In genomic region chr15:91271565-91272153, GRCh38 we compare ENCODE assay signal across 8 cellular contexts.
A peak's percentile ranks its signal among the peaks of the same experiment; 100 is the strongest.
DNase-seq lines count a peak whose midpoint lies in the region; ATAC-seq and TF ChIP-seq lines count a peak whose summit lies in the region.

No MANE protein-coding gene starts in this region.

- H3K27me3 ChIP-seq in lower lobe of right lung (ENCODE audit: low read depth): peaks cover 3% of the 10 kb centered on the region

- TF ChIP-seq CTCF in coronary artery (IDR thresholded peaks at IDR 0.05) (peak; percentile 63), lower lobe of right lung (IDR thresholded peaks at IDR 0.05) (peak; percentile 81)

- no peak overlapping the region for H3K4me3 ChIP-seq in coronary artery
- no peak overlapping the region for H3K4me3 ChIP-seq in lower lobe of right lung

- peak; percentile 4 for DNase-seq in DMS153 treated with DMSO at 0.1 percent for 48 hours (lab: John Stamatoyannopoulos, UW; ENCODE audit: unreplicated experiment)
- peak; percentile 35 for DNase-seq in NCI-H345 treated with DMSO at 0.1 percent for 48 hours (lab: John Stamatoyannopoulos, UW; ENCODE audit: unreplicated experiment)
- DNase-seq in activated CD4-positive, alpha-beta T cell treated with anti-CD3 and anti-CD28 coated beads for 4 hours: peak; percentile 53 to 61
- no peak for DNase-seq in coronary artery (ENCODE audit: low spot score)
- DNase-seq in lower lobe of right lung: no peak
- peak; percentile 48 for DNase-seq in stimulated activated CD8-positive, alpha-beta memory T cell treated with anti-CD3 and anti-CD28 coated beads, Interleukin-12 subunit alpha, Interleukin-12 subunit beta, amount 100 ng/mL, for 1 hour (ENCODE audit: low read depth)

- intact Hi-C loops in lower lobe of right lung (cut with DNase I): no loop called here

- H3K4me1 ChIP-seq in lower lobe of right lung: peaks cover 7% of the 10 kb centered on the region

- peak; percentile 72 for ATAC-seq in HG02678 (IDR thresholded peaks at IDR 0.05; ENCODE audit: unreplicated experiment)
- peak; percentile 67 to 76 for ATAC-seq in lower lobe of right lung
- ATAC-seq in HG03025 (IDR thresholded peaks at IDR 0.05; ENCODE audit: low FRiP score, unreplicated experiment): no peak

- no peaks in the 10 kb centered on the region for H3K36me3 ChIP-seq in lower lobe of right lung

- H3K9me3 ChIP-seq in lower lobe of right lung: no peaks in the 10 kb centered on the region

- H3K27ac ChIP-seq in coronary artery (no peak overlapping the region), lower lobe of right lung (no peak overlapping the region)

Comparison
In these comparisons a context has a peak if more than half of its experiments do, and no peak if none do; other contexts are left out.
1. DNase-seq: peak in DMS153 treated with DMSO at 0.1 percent for 48 hours (single experiment), NCI-H345 treated with DMSO at 0.1 percent for 48 hours (single experiment), activated CD4-positive, alpha-beta T cell treated with anti-CD3 and anti-CD28 coated beads for 4 hours (2 of 2) and stimulated activated CD8-positive, alpha-beta memory T cell treated with anti-CD3 and anti-CD28 coated beads, Interleukin-12 subunit alpha, Interleukin-12 subunit beta, amount 100 ng/mL, for 1 hour (single experiment); none in coronary artery (single experiment) and lower lobe of right lung (single experiment).